Comparison of ENCODE assay signal across 14 cellular contexts in genomic region chr16:89264800-89265550, GRCh38.
"Had no signal": no experiment of that assay in that cellular context is flagged by ENCODE, and none has a peak within 500 bp of the region (broad histone marks: within the 10 kb centered on the region; RNA-seq: fewer than 3 reads in every experiment).

No MANE protein-coding gene starts in this region.

- H3K9me3 Mint-ChIP-seq: activated CD8-positive, alpha-beta T cell treated with anti-CD3 and anti-CD28 coated beads for 36 hours; activated naive CD8-positive, alpha-beta T cell treated with anti-CD3 and anti-CD28 coated beads, Interleukin-2, amount 10 ng/mL, durations not matched to agents 7 days and 5 days; nephron; T-cell had no signal

- H3K36me3 ChIP-seq: breast epithelium had no signal

- H3K9me3 ChIP-seq: mucosa of descending colon, vagina had no signal

- H3K27me3 ChIP-seq: breast epithelium, tibial artery, vagina had no signal

- H3K4me1 Mint-ChIP-seq: nephron had no signal

- H3K27me3 Mint-ChIP-seq: activated CD8-positive, alpha-beta T cell treated with anti-CD3 and anti-CD28 coated beads for 36 hours; activated naive CD8-positive, alpha-beta T cell treated with anti-CD3 and anti-CD28 coated beads, Interleukin-2, amount 10 ng/mL, durations not matched to agents 7 days and 5 days; T-cell had no signal

- DNase-seq: activated CD4-positive, alpha-beta T cell treated with anti-CD3 and anti-CD28 coated beads for 4 hours; activated CD8-positive, alpha-beta T cell treated with anti-CD3 and anti-CD28 coated beads for 36 hours; activated naive CD8-positive, alpha-beta T cell treated with anti-CD3 and anti-CD28 coated beads, Interleukin-2, amount 10 ng/mL, durations not matched to agents 7 days and 5 days; hypothalamus; stimulated activated CD4-positive, alpha-beta T cell treated with anti-CD3 and anti-CD28 coated beads, Interleukin-4, amount 100 ng/mL, for 1 hour; stimulated activated CD8-positive, alpha-beta memory T cell treated with anti-CD3 and anti-CD28 coated beads, Interleukin-4, amount 100 ng/mL, for 48 hours; T-cell; tibial artery had no signal

- ATAC-seq: activated CD8-positive, alpha-beta T cell treated with anti-CD3 and anti-CD28 coated beads for 36 hours; esophagus mucosa; mucosa of descending colon had no signal

- H3K4me3 ChIP-seq: breast epithelium, mucosa of descending colon, tibial artery, vagina had no signal

- H3K27ac Mint-ChIP-seq: activated CD8-positive, alpha-beta T cell treated with anti-CD3 and anti-CD28 coated beads for 36 hours; activated naive CD8-positive, alpha-beta T cell treated with anti-CD3 and anti-CD28 coated beads, Interleukin-2, amount 10 ng/mL, durations not matched to agents 7 days and 5 days; nephron; T-cell had no signal

- H3K27ac ChIP-seq: breast epithelium, tibial artery, vagina, VCaP had no signal

- H3K4me1 ChIP-seq: breast epithelium, tibial artery, vagina had no signal

- H3K4me3 Mint-ChIP-seq: activated naive CD8-positive, alpha-beta T cell treated with anti-CD3 and anti-CD28 coated beads, Interleukin-2, amount 10 ng/mL, durations not matched to agents 7 days and 5 days; nephron; T-cell had no signal
